8 cellular contexts compared by ENCODE assay signal in genomic region chr19:49133621-49134454, GRCh38. TPM values are rescaled to one million over a fixed set of nuclear protein-coding genes. Genes with fewer than 3 reads are reported as not detected.
DNase-seq lines count a peak whose midpoint lies in the region; TF ChIP-seq lines count a peak whose summit lies in the region.

No MANE protein-coding gene starts in this region.

- H3K27ac Mint-ChIP-seq in activated naive CD8-positive, alpha-beta T cell: no peak overlapping the region
- no peak overlapping the region for H3K27ac Mint-ChIP-seq in HFFc6

- peaks cover 0 to 31% (median 14%) of the 10 kb centered on the region in 6 donors for H3K4me1 ChIP-seq in spleen

- H3K27ac ChIP-seq in spleen: peak overlapping the region in 1 of 8 donors; percentile 1

- H3K9me3 ChIP-seq in spleen: no peaks in the 10 kb centered on the region

- 16 to 59% (median 50%) methylated on average over 31 to 42 of the region's 42 CpGs for WGBS in spleen, 5 donors

- TF ChIP-seq POLR2A in spleen (IDR thresholded peaks at IDR 0.05): no peak

- no peaks in the 10 kb centered on the region for H3K9me3 Mint-ChIP-seq in activated naive CD8-positive, alpha-beta T cell (ENCODE audit: low read depth)
- H3K9me3 Mint-ChIP-seq in HFFc6: no peaks in the 10 kb centered on the region

- DNase-seq in LNCaP clone FGC (ENCODE audit: low read depth) (no peak), iPS-NIHi11 (ENCODE audit: low spot score) (peak; percentile 78), HFFc6 (no peak), spleen (no peak), NCI-H2196 (lab: John Stamatoyannopoulos, UW; ENCODE audit: unreplicated experiment) (no peak), NCI-H524 treated with DMSO at 0.1 percent for 48 hours (lab: John Stamatoyannopoulos, UW) (no peak)
- DNase-seq in stimulated activated CD8-positive, alpha-beta memory T cell treated with anti-CD3 and anti-CD28 coated beads, Interleukin-4, amount 100 ng/mL, for 48 hours: peak; percentile 79

- intact Hi-C loops in spleen (cut with DNase I; ENCODE audit: low total_unique reads): no loop called here

- H3K27me3 Mint-ChIP-seq in activated naive CD8-positive, alpha-beta T cell: peaks cover 3% of the 10 kb centered on the region
- H3K27me3 Mint-ChIP-seq in HFFc6 (ENCODE audit: insufficient read depth): peaks cover 5% of the 10 kb centered on the region

- TF ChIP-seq CTCF in LNCaP clone FGC (IDR thresholded peaks at IDR 0.05; ENCODE audit: control insufficient read depth, extremely low read depth, insufficient read depth): no peak
- TF ChIP-seq CTCF in HFFc6 (IDR thresholded peaks at IDR 0.05): no peak
- TF ChIP-seq CTCF in spleen (IDR thresholded peaks at IDR 0.05 in 8 of 11, conservative IDR thresholded peaks at IDR 0.05 in 3 of 11): no peak

- H3K4me1 Mint-ChIP-seq in activated naive CD8-positive, alpha-beta T cell (ENCODE audit: low read depth): peaks cover 17% of the 10 kb centered on the region
- peaks cover under 1% of the 10 kb centered on the region; the same call in 1 of the 2 replicates for H3K4me1 Mint-ChIP-seq in HFFc6 (ENCODE audit: low read depth)

- H3K4me3 ChIP-seq in LNCaP clone FGC (ENCODE audit: low read depth, low read length): peak overlapping the region; percentile 50
- H3K4me3 ChIP-seq in spleen: peak overlapping the region in 3 of 8 donors; percentile 18 to 55 (median 20)

- H3K27me3 ChIP-seq in spleen (replicated peaks in 1 of 7): peaks cover 0 to 45% (median 20%) of the 10 kb centered on the region in 7 donors

- H3K36me3 ChIP-seq in spleen: no peaks in the 10 kb centered on the region

- no peaks in the 10 kb centered on the region for H3K36me3 Mint-ChIP-seq in activated naive CD8-positive, alpha-beta T cell
- no peaks in the 10 kb centered on the region for H3K36me3 Mint-ChIP-seq in HFFc6 (ENCODE audit: low read depth)

- peak overlapping the region; percentile 73 for H3K4me3 Mint-ChIP-seq in activated naive CD8-positive, alpha-beta T cell
- no peak overlapping the region for H3K4me3 Mint-ChIP-seq in HFFc6

RNA-seq across cellular contexts. Expression of gene PPFIA3, which starts 14.5 kb away (rescaled TPM):
- total RNA-seq in HFFc6 (2021; fragmentation: NEBNext Ultra II Directional; extraction: Animal tissue kit (Norgen Biotek cat#: 25700)): 1 to 10 TPM; 1.9 to 2.4 (median 2.3) TPM
- total RNA-seq in spleen: 1 to 10 TPM; 3.6 to 9.5 (median 5.4) TPM
- 10 to 100 TPM in 1 of 3 donors, 1 to 10 TPM in 2; 6.9 to 17.2 (median 8.4) TPM for polyA plus RNA-seq in spleen

RNA-seq across cellular contexts. Expression of gene C19orf73, which starts 14.9 kb away (rescaled TPM):
- total RNA-seq in HFFc6 (2021; fragmentation: NEBNext Ultra II Directional; extraction: Animal tissue kit (Norgen Biotek cat#: 25700)): 1 to 10 TPM in 1 of 6 experiments, under 1 TPM in 5; 0.60 to 1.1 (median 0.71) TPM
- total RNA-seq in spleen: 1 to 10 TPM in 4 of 7 donors, under 1 TPM in 2, not detected in 1; 0.70 to 5.4 (median 1.6) TPM
- 1 to 10 TPM; 3.9 to 5.5 (median 4.2) TPM for polyA plus RNA-seq in spleen

RNA-seq across cellular contexts. Expression of gene LIN7B, which starts 19.7 kb away (rescaled TPM):
- total RNA-seq in HFFc6 (2021; fragmentation: NEBNext Ultra II Directional; extraction: Animal tissue kit (Norgen Biotek cat#: 25700)): 10 to 100 TPM in 4 of 6 experiments, 1 to 10 TPM in 2; 9.3 to 12.7 (median 10.2) TPM
- 1 to 10 TPM; 2.7 to 9.6 (median 5.5) TPM for total RNA-seq in spleen
- 1 to 10 TPM; 7.2 to 9.5 (median 9.2) TPM for polyA plus RNA-seq in spleen

RNA-seq across cellular contexts. Expression of gene HRC, which starts 21.4 kb away (rescaled TPM):
- total RNA-seq in HFFc6 (2021; fragmentation: NEBNext Ultra II Directional; extraction: Animal tissue kit (Norgen Biotek cat#: 25700)): not detected
- under 1 TPM in 2 of 7 donors, not detected in 5; 0.27 to 0.47 TPM for total RNA-seq in spleen
- polyA plus RNA-seq in spleen: under 1 TPM; 0.07 to 0.27 (median 0.22) TPM

RNA-seq across cellular contexts. Expression of gene TRPM4, which starts 23.8 kb away (rescaled TPM):
- total RNA-seq in HFFc6 (2021; fragmentation: NEBNext Ultra II Directional; extraction: Animal tissue kit (Norgen Biotek cat#: 25700)): 10 to 100 TPM; 25.5 to 32.5 (median 30.5) TPM
- total RNA-seq in spleen: 10 to 100 TPM in 5 of 7 donors, 1 to 10 TPM in 2; 3.6 to 28.7 (median 13.2) TPM
- polyA plus RNA-seq in spleen: 10 to 100 TPM in 1 of 3 donors, 1 to 10 TPM in 2; 3.3 to 18.7 (median 4.6) TPM

Comparison
In these comparisons a context has a peak if more than half of its experiments do, and no peak if none do; other contexts are left out.
1. DNase-seq: peak in iPS-NIHi11 (single experiment) and stimulated activated CD8-positive, alpha-beta memory T cell treated with anti-CD3 and anti-CD28 coated beads, Interleukin-4, amount 100 ng/mL, for 48 hours (single experiment); none in LNCaP clone FGC (single experiment), HFFc6 (single experiment), spleen (single experiment), NCI-H2196 (single experiment) and NCI-H524 treated with DMSO at 0.1 percent for 48 hours (single experiment).